In the genomic region with DNA sequence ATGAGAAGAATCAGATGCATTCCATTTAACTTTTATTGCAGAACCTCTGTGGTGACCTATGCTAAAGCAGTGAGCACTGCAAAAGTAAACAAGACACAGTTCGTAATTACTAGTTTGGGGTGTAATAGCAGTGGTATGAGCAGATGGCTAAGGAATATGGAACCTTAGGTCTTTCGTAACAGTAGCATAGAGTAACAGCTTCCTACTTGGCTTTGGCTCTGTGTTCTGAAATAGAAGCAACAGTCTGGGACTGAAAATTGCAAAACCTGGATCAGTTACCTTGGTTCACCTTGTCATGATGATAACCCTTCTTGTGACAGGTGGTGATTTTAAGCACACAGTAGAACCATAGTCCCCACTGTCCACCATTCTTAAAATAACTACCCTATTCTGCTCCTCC, we compare ENCODE assay signal across 24 cellular contexts.
DNase-seq lines count a peak whose midpoint lies in the region; ATAC-seq, FAIRE-seq and TF ChIP-seq lines count a peak whose summit lies in the region.
"Had no signal": no experiment of that assay in that cellular context is flagged by ENCODE, and none has a peak within 500 bp of the region (broad histone marks: within the 10 kb centered on the region; RNA-seq: fewer than 3 reads in every experiment).

No MANE protein-coding gene starts in this region.

- in situ Hi-C loops in IMR-90 (cut with MboI; ENCODE audit: low sequenced_read_pairs), result no loop called here

- BruUV-seq in IMR-90 (replicated peaks; lab: Mats Ljungman, UMichigan), result no TSS peak

- H2AK9ac ChIP-seq in IMR-90 (replicated peaks; ENCODE audit: low read depth, low read length, poor library complexity), result no peak overlapping the region

- H2BK20ac ChIP-seq in IMR-90 (ENCODE audit: low read depth, low read length), result no peak overlapping the region

- TF ChIP-seq RAD21 in IMR-90 (IDR thresholded peaks at IDR 0.05; ENCODE audit: low read length), result no peak

- H3K4me3 ChIP-seq in IMR-90 (ENCODE audit: insufficient read depth, low read depth, low read length) (no peak overlapping the region), bronchial epithelial cell (ENCODE audit: low read depth, low read length) (no peak overlapping the region), pancreas (no peak overlapping the region)
- H3K4me3 ChIP-seq: adrenal gland, body of pancreas, left lung, SK-N-MC, tibial nerve had no signal

- no CpG with 5 or more reads among the region's 2 CpGs for WGBS in IMR-90 (ENCODE audit: extremely low coverage in 2 of 2, insufficient read length in 1 of 2), 2 experiments
- 65 to 86% methylated on average over 2 of the region's 2 CpGs for WGBS in pancreas, 2 donors

- H3K23ac ChIP-seq in IMR-90 (ENCODE audit: low read depth, low read length), result no peak overlapping the region

- H4K20me1 ChIP-seq in IMR-90 (ENCODE audit: insufficient read depth, low read length), result no peaks in the 10 kb centered on the region

- no peak overlapping the region for H4K8ac ChIP-seq in IMR-90 (ENCODE audit: low read depth in 2 of 2, low read length in 2 of 2)

- H3K18ac ChIP-seq in IMR-90 (ENCODE audit: low read depth, low read length), result no peak overlapping the region

- TF ChIP-seq CTCF in IMR-90 (conservative IDR thresholded peaks at IDR 0.05; ENCODE audit: low read depth, low read length) (no peak), bronchial epithelial cell (IDR thresholded peaks at IDR 0.05; ENCODE audit: insufficient read depth, low read length, severe bottlenecking) (no peak), pancreas (IDR thresholded peaks at IDR 0.05) (no peak)

- H3K4me1 ChIP-seq in IMR-90 (ENCODE audit: control insufficient read depth, insufficient read depth, low read length) (no peaks in the 10 kb centered on the region), pancreas (no peaks in the 10 kb centered on the region)
- H3K4me1 ChIP-seq: body of pancreas, left lung had no signal

- H3K4me2 ChIP-seq in IMR-90 (ENCODE audit: low read depth, low read length), result no peak overlapping the region

- FAIRE-seq in bronchial epithelial cell (lab: Jason Lieb, UNC), result no peak
- no peak for FAIRE-seq in pancreas (lab: Jason Lieb, UNC)
- FAIRE-seq: G401.6, islet of Langerhans had no signal

- H3K9me1 ChIP-seq in IMR-90 (ENCODE audit: insufficient read depth, low read length), result no peaks in the 10 kb centered on the region

- H3K14ac ChIP-seq in IMR-90 (replicated peaks; ENCODE audit: low read depth, low read length), result no peak overlapping the region

- peak; percentile 50 for DNase-seq in IMR-90
- DNase-seq in bronchial epithelial cell (ENCODE audit: low read depth), result peak; percentile 8
- DNase-seq in left lobe of liver (ENCODE audit: low spot score), result no peak
- no peak for DNase-seq in pancreas
- DNase-seq in NCI-H446 (lab: John Stamatoyannopoulos, UW), result no peak
- DNase-seq in NCI-H1417 treated with DMSO at 0.1 percent for 48 hours (lab: John Stamatoyannopoulos, UW), result no peak
- DNase-seq: activated CD4-positive, alpha-beta memory T cell treated with anti-CD3 and anti-CD28 coated beads for 36 hours; activated naive CD4-positive, alpha-beta T cell treated with anti-CD3 and anti-CD28 coated beads, Interleukin-2, amount 10 ng/mL, durations not matched to agents 7 days and 5 days; adrenal gland; body of pancreas; C1 segment of cervical spinal cord; glutamatergic neuron; mesendoderm; NCI-H524; OCI-M1; stimulated activated CD4-positive, alpha-beta T cell treated with anti-CD3 and anti-CD28 coated beads, Interleukin-4, amount 100 ng/mL, for 4 hours had no signal

- H2AFZ ChIP-seq in IMR-90 (replicated peaks; ENCODE audit: low read length, poor library complexity), result no peak overlapping the region

- peak; percentile 42 for ATAC-seq in IMR-90 (ENCODE audit: low read depth)
- peak; percentile 84 for ATAC-seq in left lobe of liver
- no peak for ATAC-seq in pancreas
- no peak for ATAC-seq in HG03520 (IDR thresholded peaks at IDR 0.05; ENCODE audit: unreplicated experiment)
- ATAC-seq: activated CD4-positive, CD25-positive, alpha-beta regulatory T cell treated with anti-CD3 and anti-CD28 coated beads, Interleukin-2, amount 50 U/mL, for 24 hours; body of pancreas; left lung; sciatic nerve had no signal

- POLR2A ChIA-PET in IMR-90 (lab: Charles Lee; ENCODE audit: unreplicated experiment), result no interaction called here

- no peak for TF ChIP-seq POLR2A in IMR-90 (IDR thresholded peaks at IDR 0.05; ENCODE audit: low read depth, low read length)

- H3K9ac ChIP-seq in IMR-90 (ENCODE audit: low read depth, low read length), result no peak overlapping the region

- no peak overlapping the region for H3K4ac ChIP-seq in IMR-90 (ENCODE audit: low read depth, low read length)

- dilution Hi-C loops in IMR-90 (cut with HindIII; ENCODE audit: low sequenced_read_pairs, unreplicated experiment), result no loop called here

- no peak overlapping the region for H2BK15ac ChIP-seq in IMR-90 (ENCODE audit: low read depth, low read length)

- H3K27ac ChIP-seq in IMR-90 (ENCODE audit: insufficient read depth, low read length), result no peak overlapping the region
- no peak overlapping the region for H3K27ac ChIP-seq in pancreas
- H3K27ac ChIP-seq: adrenal gland, body of pancreas, left lung, SK-N-MC, tibial nerve had no signal

- no peaks in the 10 kb centered on the region for H3K36me3 ChIP-seq in IMR-90 (ENCODE audit: control insufficient read depth, insufficient read depth, low read length)
- H3K36me3 ChIP-seq in bronchial epithelial cell (ENCODE audit: control insufficient read depth, insufficient read depth, low read length), result no peaks in the 10 kb centered on the region
- no peaks in the 10 kb centered on the region for H3K36me3 ChIP-seq in pancreas
- H3K36me3 ChIP-seq: adrenal gland, left lung, tibial nerve had no signal

- CTCF ChIA-PET in IMR-90 (lab: Yijun Ruan, JAX), result no interaction called here

- H2BK5ac ChIP-seq in IMR-90 (ENCODE audit: low read depth, low read length, poor library complexity, severe bottlenecking), result no peak overlapping the region

- no peak overlapping the region for H4K91ac ChIP-seq in IMR-90 (ENCODE audit: insufficient read depth, low read depth, low read length)

- H3K79me1 ChIP-seq in IMR-90 (ENCODE audit: low read depth in 1 of 2, low read length in 2 of 2), result no peaks in the 10 kb centered on the region; a peak in 1 of 4 replicates

- H4K5ac ChIP-seq in IMR-90 (ENCODE audit: low read depth, low read length), result no peak overlapping the region

- intact Hi-C loops in IMR-90 (cut with micrococcal nuclease), result loop anchor here (10.0 kb wide), 1 partner anchor 125 kb away; no protein-coding TSS in a partner anchor
- intact Hi-C loops in pancreas (cut with DNase I), result no loop called here

- H3K9me3 ChIP-seq in IMR-90 (ENCODE audit: control insufficient read depth, insufficient read depth, low read length), result no peaks in the 10 kb centered on the region
- H3K9me3 ChIP-seq in pancreas, result no peaks in the 10 kb centered on the region
- H3K9me3 ChIP-seq: adrenal gland, body of pancreas, left lung, tibial nerve had no signal

- no peak overlapping the region for H3K56ac ChIP-seq in IMR-90 (ENCODE audit: extremely low read depth, insufficient read depth, low read length)

- H3K27me3 ChIP-seq in IMR-90 (ENCODE audit: control insufficient read depth, insufficient read depth, low read length) (no peaks in the 10 kb centered on the region), bronchial epithelial cell (ENCODE audit: control insufficient read depth, insufficient read depth, low read length) (no peaks in the 10 kb centered on the region), pancreas (no peaks in the 10 kb centered on the region)
- H3K27me3 ChIP-seq: adrenal gland, body of pancreas, left lung, tibial nerve had no signal

- no peak overlapping the region for H2BK120ac ChIP-seq in IMR-90 (ENCODE audit: low read depth, low read length)

- H2AK5ac ChIP-seq in IMR-90 (ENCODE audit: low read depth, low read length), result no peak overlapping the region

TF ChIP-seq in IMR-90, 13 proteins besides CTCF, POLR2A, EP300 and RAD21:
- no peak for TF ChIP-seq MAZ (IDR thresholded peaks at IDR 0.05; ENCODE audit: borderline replicate concordance, low read depth, low read length)
- no peak for TF ChIP-seq ELK1 (IDR thresholded peaks at IDR 0.05; ENCODE audit: borderline replicate concordance, low read depth, low read length)
- TF ChIP-seq CEBPB (IDR thresholded peaks at IDR 0.05; ENCODE audit: low read depth, low read length), result peak; percentile 24; the same call in 1 of the 2 replicates
TF ChIP-seq in IMR-90: peak in this region for 1.

Comparison
In these comparisons a context has a peak if more than half of its experiments do, and no peak if none do; other contexts are left out.
1. ATAC-seq: peak in IMR-90 (single experiment) and left lobe of liver (single experiment); none in pancreas (0 of 4) and HG03520 (single experiment).
2. DNase-seq: peak in IMR-90 (single experiment) and bronchial epithelial cell (single experiment); none in left lobe of liver (single experiment), pancreas (0 of 6), NCI-H446 (0 of 2) and NCI-H1417 treated with DMSO at 0.1 percent for 48 hours (single experiment).